13 cellular contexts compared by ENCODE assay signal in the genomic region with DNA sequence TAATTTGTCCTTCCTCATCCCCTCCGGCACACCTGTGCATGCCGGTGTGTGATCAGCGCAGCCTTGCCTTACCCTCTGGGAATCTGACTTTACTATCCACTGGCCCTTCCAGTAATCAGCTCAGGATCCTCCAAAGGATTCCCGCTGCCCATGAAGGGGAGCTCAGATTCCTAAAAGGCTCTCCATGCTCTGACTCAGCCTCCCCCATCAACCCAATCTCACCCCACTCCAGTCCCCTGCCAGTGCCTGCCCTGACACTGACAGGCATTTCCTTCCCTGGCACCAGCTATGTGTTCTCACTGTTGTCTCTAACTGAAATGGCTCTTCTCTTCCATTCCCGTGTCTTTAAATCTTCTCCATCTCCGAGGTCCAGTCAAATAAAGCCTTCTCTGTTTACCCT. TPM values are rescaled to one million over a fixed set of nuclear protein-coding genes. Genes with fewer than 3 reads are reported as not detected.
DNase-seq lines count a peak whose midpoint lies in the region; ATAC-seq and TF ChIP-seq lines count a peak whose summit lies in the region.
"Had no signal": no experiment of that assay in that cellular context is flagged by ENCODE, and none has a peak within 500 bp of the region (broad histone marks: within the 10 kb centered on the region; RNA-seq: fewer than 3 reads in every experiment).

No MANE protein-coding gene starts in this region.

- no peak for DNase-seq in CD8-positive, alpha-beta T cell
- DNase-seq in mammary epithelial cell (no peak), neuronal stem cell (ENCODE audit: low spot score) (no peak), NCI-H2227 (lab: John Stamatoyannopoulos, UW; ENCODE audit: unreplicated experiment) (no peak), hepatic stellate cell (ENCODE audit: low spot score) (no peak), cerebellar nuclear complex (lab: John Stamatoyannopoulos, UW) (no peak), NCI-H748 (lab: John Stamatoyannopoulos, UW; ENCODE audit: unreplicated experiment) (no peak)
- DNase-seq: activated effector memory CD4-positive, alpha-beta T cell treated with anti-CD3 and anti-CD28 coated beads, Interleukin-2, amount 50 U/mL, for 16 hours; CD4-positive, alpha-beta T cell; NCI-H1417 treated with DMSO at 0.1 percent for 48 hours; stimulated activated naive CD4-positive, alpha-beta T cell had no signal

- in situ Hi-C loops in mammary epithelial cell (cut with MboI; ENCODE audit: low sequenced_read_pairs in 2 of 2), result loop anchor here in 1 of 2 donors (25.0 kb wide), 1 partner anchor 641 kb away; no protein-coding TSS in a partner anchor

- H3K23ac ChIP-seq in neuronal stem cell (ENCODE audit: low read depth, low read length, poor library complexity), result no peak overlapping the region

- intact Hi-C loops in CD8-positive, alpha-beta T cell (cut with DNase I, micrococcal nuclease), result no loop called here
- intact Hi-C loops in mammary epithelial cell (cut with micrococcal nuclease), result no loop called here

- no peak overlapping the region for H3K27ac ChIP-seq in CD8-positive, alpha-beta T cell (ENCODE audit: low read depth, low read length)
- H3K27ac ChIP-seq in mammary epithelial cell (ENCODE audit: insufficient read depth, low read depth, low read length) (no peak overlapping the region), neuronal stem cell (replicated peaks; ENCODE audit: low read length) (no peak overlapping the region)

- H3K36me3 Mint-ChIP-seq in CD8-positive, alpha-beta T cell, result no peaks in the 10 kb centered on the region

- H2BK15ac ChIP-seq in neuronal stem cell (ENCODE audit: low read length), result no peak overlapping the region

- WGBS in mammary epithelial cell (ENCODE audit: low coverage, missing lambda C conversion rate), result 38% methylated on average over 5 of the region's 6 CpGs
- no CpG with 5 or more reads among the region's 6 CpGs for WGBS in neuronal stem cell (ENCODE audit: extremely low coverage in 2 of 2, insufficient read length in 2 of 2, insufficient replicate concordance in 1 of 2), 2 donors

- no peak overlapping the region for H3K4me3 ChIP-seq in CD8-positive, alpha-beta T cell (ENCODE audit: low read depth, low read length)
- H3K4me3 ChIP-seq in mammary epithelial cell (replicated peaks in 1 of 3; ENCODE audit: insufficient read depth in 1 of 3, low read depth in 2 of 3, low read length in 3 of 3) (no peak overlapping the region), neuronal stem cell (ENCODE audit: low read length in 2 of 2) (no peak overlapping the region)

- no peaks in the 10 kb centered on the region for H3K79me2 ChIP-seq in mammary epithelial cell (ENCODE audit: insufficient read depth, low read length)

- no peaks in the 10 kb centered on the region for H3K27me3 ChIP-seq in CD8-positive, alpha-beta T cell (ENCODE audit: insufficient read depth, low read length)
- H3K27me3 ChIP-seq in mammary epithelial cell (ENCODE audit: insufficient read depth, low read length) (no peaks in the 10 kb centered on the region), neuronal stem cell (ENCODE audit: control insufficient read depth in 3 of 3, insufficient read depth in 3 of 3, low read depth in 1 of 3, low read length in 3 of 3) (peaks cover 0 to 7% (median 0%) of the 10 kb centered on the region in 3 experiments)

- no peak overlapping the region for H2BK5ac ChIP-seq in neuronal stem cell (ENCODE audit: low read length)

- TF ChIP-seq CTCF in CD8-positive, alpha-beta T cell (IDR thresholded peaks at IDR 0.05), result no peak
- TF ChIP-seq CTCF in mammary epithelial cell (conservative IDR thresholded peaks at IDR 0.05 in 1 of 2, IDR thresholded peaks at IDR 0.05 in 1 of 2; ENCODE audit: extremely low read depth in 1 of 2, insufficient read depth in 1 of 2, low read depth in 1 of 2, low read length in 2 of 2), result no peak

- H3K36me3 ChIP-seq in CD8-positive, alpha-beta T cell (ENCODE audit: insufficient read depth, low read length), result no peaks in the 10 kb centered on the region
- H3K36me3 ChIP-seq in mammary epithelial cell (ENCODE audit: insufficient read depth, low read length), result no peaks in the 10 kb centered on the region
- no peaks in the 10 kb centered on the region for H3K36me3 ChIP-seq in neuronal stem cell (replicated peaks in 1 of 2; ENCODE audit: control insufficient read depth in 2 of 2, insufficient read depth in 2 of 2, low read length in 2 of 2)

- no peaks in the 10 kb centered on the region for H3K27me3 Mint-ChIP-seq in CD8-positive, alpha-beta T cell (ENCODE audit: low read depth)
- H3K27me3 Mint-ChIP-seq: CD4-positive, alpha-beta T cell had no signal

- H2AFZ ChIP-seq in mammary epithelial cell (ENCODE audit: low read depth, low read length) (peak overlapping the region; percentile 66), neuronal stem cell (ENCODE audit: low read length) (no peak overlapping the region)

- BruUV-seq in mammary epithelial cell (replicated peaks; lab: Mats Ljungman, UMichigan), result no TSS peak

- H3K4ac ChIP-seq in neuronal stem cell (ENCODE audit: low read length), result no peak overlapping the region

- no peak overlapping the region for H2AK5ac ChIP-seq in neuronal stem cell (ENCODE audit: low read depth, low read length)

- H3K4me2 ChIP-seq in mammary epithelial cell (ENCODE audit: insufficient read depth, low read depth, low read length) (no peak overlapping the region), neuronal stem cell (ENCODE audit: insufficient read depth, low read length, poor library complexity, severe bottlenecking) (no peak overlapping the region)

- no peaks in the 10 kb centered on the region for H3K9me3 Mint-ChIP-seq in CD8-positive, alpha-beta T cell
- H3K9me3 Mint-ChIP-seq: CD4-positive, alpha-beta T cell; nephron had no signal

- H2BK12ac ChIP-seq in neuronal stem cell (ENCODE audit: low read length), result no peak overlapping the region

- dilution Hi-C loops in mammary epithelial cell (cut with HindIII; ENCODE audit: low sequenced_read_pairs), result no loop called here

- peaks cover 6% of the 10 kb centered on the region for H3K4me1 Mint-ChIP-seq in CD8-positive, alpha-beta T cell (ENCODE audit: low read depth)

- peak overlapping the region; percentile 48 for H3K18ac ChIP-seq in neuronal stem cell (ENCODE audit: low read length)

- no peak overlapping the region for H3K9ac ChIP-seq in mammary epithelial cell (ENCODE audit: insufficient read depth, low read length)
- no peak overlapping the region for H3K9ac ChIP-seq in neuronal stem cell (ENCODE audit: low read depth, low read length, poor library complexity)

- POLR2A ChIA-PET in CD8-positive, alpha-beta T cell (lab: Charles Lee), result interaction anchor here (1.2 kb wide), 1 partner anchor 55 kb away, joined by 3 read pairs; no protein-coding TSS in a partner anchor

- no peak overlapping the region for H3K14ac ChIP-seq in neuronal stem cell (ENCODE audit: low read length)

- ATAC-seq in CD8-positive, alpha-beta T cell, result no peak
- ATAC-seq in HG02642 (IDR thresholded peaks at IDR 0.05; ENCODE audit: poor library complexity, unreplicated experiment), result peak; percentile 9

- H4K8ac ChIP-seq in neuronal stem cell (ENCODE audit: low read depth, low read length), result no peak overlapping the region

- no peaks in the 10 kb centered on the region for H4K20me1 ChIP-seq in mammary epithelial cell (ENCODE audit: insufficient read depth, low read length)

- no peaks in the 10 kb centered on the region for H3K4me1 ChIP-seq in CD8-positive, alpha-beta T cell (ENCODE audit: insufficient read depth, low read length)
- H3K4me1 ChIP-seq in mammary epithelial cell (ENCODE audit: insufficient read depth, low read length) (peaks cover 8% of the 10 kb centered on the region), neuronal stem cell (ENCODE audit: control insufficient read depth in 2 of 2, insufficient read depth in 1 of 2, low read depth in 1 of 2, low read length in 2 of 2) (no peaks in the 10 kb centered on the region)

- no peak overlapping the region for H4K91ac ChIP-seq in neuronal stem cell (ENCODE audit: low read depth, low read length, poor library complexity)

- no peak overlapping the region for H3K4me3 Mint-ChIP-seq in CD8-positive, alpha-beta T cell
- H3K4me3 Mint-ChIP-seq: CD4-positive, alpha-beta T cell; nephron had no signal

- CTCF ChIA-PET in CD8-positive, alpha-beta T cell (lab: Charles Lee), result interaction anchor here (1.2 kb wide), 1 partner anchor 10 kb away, joined by 6 read pairs; no protein-coding TSS in a partner anchor
- CTCF ChIA-PET in mammary epithelial cell (lab: Charles Lee; ENCODE audit: low non-redundant PET), result no interaction called here

- H3K9me3 ChIP-seq in CD8-positive, alpha-beta T cell (ENCODE audit: low read length), result no peaks in the 10 kb centered on the region
- no peaks in the 10 kb centered on the region for H3K9me3 ChIP-seq in mammary epithelial cell (replicated peaks; ENCODE audit: insufficient read depth, low read length)
- no peaks in the 10 kb centered on the region for H3K9me3 ChIP-seq in neuronal stem cell (replicated peaks in 1 of 2; ENCODE audit: control insufficient read depth in 2 of 2, insufficient read depth in 1 of 2, low read depth in 1 of 2, low read length in 2 of 2)

- no peaks in the 10 kb centered on the region for H3K79me1 ChIP-seq in neuronal stem cell (ENCODE audit: low read depth, low read length)

- H2BK120ac ChIP-seq in neuronal stem cell (ENCODE audit: low read depth, low read length), result no peak overlapping the region

- H3K27ac Mint-ChIP-seq in CD8-positive, alpha-beta T cell, result peak overlapping the region; percentile 1
- H3K27ac Mint-ChIP-seq: CD4-positive, alpha-beta T cell; nephron had no signal

RNA-seq across cellular contexts. Expression of gene BCL2A1, which starts 7.3 kb away (rescaled TPM):
- 10 to 100 TPM; 24.5 to 27.1 TPM for total RNA-seq in CD8-positive, alpha-beta T cell
- total RNA-seq in mammary epithelial cell, result under 1 TPM in 1 of 2 donors, not detected in 1; 0.78 TPM
- 0.06 TPM for polyA plus RNA-seq in mammary epithelial cell
- polyA minus RNA-seq in mammary epithelial cell, result not detected
- polyA plus RNA-seq in neuronal stem cell (2013, experiment 1 of 2), result 0.06 TPM
- polyA plus RNA-seq in neuronal stem cell (2013, experiment 2 of 2), result 0.08 TPM

Comparison
In these comparisons a context has a peak if more than half of its experiments do, and no peak if none do; other contexts are left out.
1. RNA of gene BCL2A1, which starts 7.3 kb away (total RNA-seq): 24.5 to 27.1 TPM in CD8-positive, alpha-beta T cell; 0.78 TPM in mammary epithelial cell; every median in the first group is over 10 times any median in the second.